Comparison of ENCODE assay signal across 27 cellular contexts in the genomic region with DNA sequence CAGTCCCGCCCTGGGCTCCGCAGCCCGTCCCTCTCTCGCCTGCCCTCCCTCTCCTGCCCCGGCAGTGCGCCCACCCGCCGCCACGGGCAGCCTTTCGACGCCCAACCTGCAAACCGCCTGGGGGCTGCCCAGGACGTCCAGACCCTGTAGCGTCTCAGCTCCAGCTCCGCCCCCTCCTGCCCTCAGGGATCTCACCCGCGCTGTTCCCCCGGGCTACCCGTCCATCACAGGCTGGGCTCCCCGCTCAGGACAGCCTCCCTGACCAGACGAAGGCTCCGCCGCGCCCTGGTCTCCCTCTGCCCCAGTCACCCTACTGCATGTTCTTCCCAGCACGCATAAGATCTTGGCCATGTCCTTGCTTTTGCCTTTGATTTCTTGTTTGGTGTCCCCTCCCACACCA. TPM values are rescaled to one million over a fixed set of nuclear protein-coding genes. Genes with fewer than 3 reads are reported as not detected.
DNase-seq lines count a peak whose midpoint lies in the region; ATAC-seq and TF ChIP-seq lines count a peak whose summit lies in the region.
"Had no signal": no experiment of that assay in that cellular context is flagged by ENCODE, and none has a peak within 500 bp of the region (broad histone marks: within the 10 kb centered on the region; RNA-seq: fewer than 3 reads in every experiment).

No MANE protein-coding gene starts in this region.

- H3K27ac ChIP-seq in naive thymus-derived CD4-positive, alpha-beta T cell (ENCODE audit: low read depth, low read length) = no peak overlapping the region
- H3K27ac ChIP-seq in sigmoid colon = peak overlapping the region in 3 of 4 donors; percentile 32 to 42 (median 35)
- H3K27ac ChIP-seq: psoas muscle, RWPE1, vagina had no signal

- H3K27me3 Mint-ChIP-seq in brain = peaks cover 8% of the 10 kb centered on the region
- peaks cover 34 to 67% (median 46%) of the 10 kb centered on the region in 5 donors for H3K27me3 Mint-ChIP-seq in naive thymus-derived CD4-positive, alpha-beta T cell

- H3K36me3 Mint-ChIP-seq in brain = no peaks in the 10 kb centered on the region
- H3K36me3 Mint-ChIP-seq in naive thymus-derived CD4-positive, alpha-beta T cell = peaks cover 0 to 3% (median 0%) of the 10 kb centered on the region in 5 donors

- H3K4me3 ChIP-seq in naive thymus-derived CD4-positive, alpha-beta T cell (ENCODE audit: low read length) = no peak overlapping the region
- H3K4me3 ChIP-seq in sigmoid colon = peak overlapping the region in 3 of 4 donors; percentile 8 to 47 (median 40)
- H3K4me3 ChIP-seq: psoas muscle had no signal

- no peak for ATAC-seq in naive thymus-derived CD4-positive, alpha-beta T cell
- no peak for ATAC-seq in HG02938 (IDR thresholded peaks at IDR 0.05; ENCODE audit: unreplicated experiment)
- ATAC-seq: left lobe of liver, psoas muscle had no signal

- TF ChIP-seq CTCF in brain (conservative IDR thresholded peaks at IDR 0.05) (no peak), sigmoid colon (IDR thresholded peaks at IDR 0.05) (no peak)

- POLR2A ChIA-PET in naive thymus-derived CD4-positive, alpha-beta T cell (lab: Charles Lee) = no interaction called here

- H3K4me1 Mint-ChIP-seq in brain = peaks cover 28% of the 10 kb centered on the region
- H3K4me1 Mint-ChIP-seq in naive thymus-derived CD4-positive, alpha-beta T cell = peaks cover 5 to 14% (median 9%) of the 10 kb centered on the region in 7 donors

- CTCF ChIA-PET in naive thymus-derived CD4-positive, alpha-beta T cell (lab: Charles Lee) = no interaction called here

- H3K4me1 ChIP-seq in naive thymus-derived CD4-positive, alpha-beta T cell (ENCODE audit: control insufficient read depth in 2 of 2, insufficient read depth in 2 of 2, low read length in 2 of 2) = no peaks in the 10 kb centered on the region
- peaks cover 0 to 22% (median 14%) of the 10 kb centered on the region in 4 donors for H3K4me1 ChIP-seq in sigmoid colon
- H3K4me1 ChIP-seq: psoas muscle had no signal

- intact Hi-C loops in naive thymus-derived CD4-positive, alpha-beta T cell (cut with micrococcal nuclease) = loop anchor here in 1 of 2 donors (10.0 kb wide), 1 partner anchor 83 kb away; no protein-coding TSS in a partner anchor
- intact Hi-C loops in sigmoid colon (cut with DNase I) = no loop called here

- no peak for TF ChIP-seq POLR2A in sigmoid colon (IDR thresholded peaks at IDR 0.05)

- peak overlapping the region in 1 of 5 experiments; percentile 76 for H3K27ac Mint-ChIP-seq in brain
- H3K27ac Mint-ChIP-seq in naive thymus-derived CD4-positive, alpha-beta T cell = no peak overlapping the region
- H3K27ac Mint-ChIP-seq: activated CD4-positive, alpha-beta T cell treated with anti-CD3 and anti-CD28 coated beads, Interleukin-2, amount 10 ng/mL, durations not matched to agents 7 days and 5 days; activated naive CD4-positive, alpha-beta T cell treated with anti-CD3 and anti-CD28 coated beads for 36 hours had no signal

- H3K9me3 Mint-ChIP-seq in brain = peaks cover 0 to 2% (median 0%) of the 10 kb centered on the region in 5 experiments
- peaks cover 0 to 4% (median 0%) of the 10 kb centered on the region in 11 donors for H3K9me3 Mint-ChIP-seq in naive thymus-derived CD4-positive, alpha-beta T cell
- H3K9me3 Mint-ChIP-seq: activated CD4-positive, alpha-beta T cell treated with anti-CD3 and anti-CD28 coated beads, Interleukin-2, amount 10 ng/mL, durations not matched to agents 7 days and 5 days; activated naive CD4-positive, alpha-beta T cell treated with anti-CD3 and anti-CD28 coated beads for 36 hours had no signal

- H3K27me3 ChIP-seq in naive thymus-derived CD4-positive, alpha-beta T cell (ENCODE audit: control insufficient read depth in 2 of 2, insufficient read depth in 2 of 2, low read length in 2 of 2) = peaks cover 0 to 7% of the 10 kb centered on the region in 2 donors
- H3K27me3 ChIP-seq in sigmoid colon = peaks cover 5 to 18% (median 16%) of the 10 kb centered on the region in 3 donors

- no peaks in the 10 kb centered on the region for H3K36me3 ChIP-seq in naive thymus-derived CD4-positive, alpha-beta T cell (ENCODE audit: control insufficient read depth in 2 of 3, insufficient read depth in 3 of 3, low read length in 3 of 3)
- H3K36me3 ChIP-seq in sigmoid colon = no peaks in the 10 kb centered on the region
- H3K36me3 ChIP-seq: vagina had no signal

- DNase-seq in ELF-1 (ENCODE audit: low read depth, low spot score) = peak; percentile 82
- no peak for DNase-seq in naive thymus-derived CD4-positive, alpha-beta T cell
- no peak for DNase-seq in sigmoid colon
- DNase-seq in activated CD4-positive, alpha-beta T cell treated with anti-CD3 and anti-CD28 coated beads for 48 hours = no peak
- DNase-seq in nucleus accumbens (lab: John Stamatoyannopoulos, UW) = no peak
- DNase-seq in NCI-H146 treated with DMSO at 0.1 percent for 48 hours (lab: John Stamatoyannopoulos, UW; ENCODE audit: unreplicated experiment) = no peak
- DNase-seq: activated CD4-positive, alpha-beta T cell treated with anti-CD3 and anti-CD28 coated beads, Interleukin-2, amount 10 ng/mL, durations not matched to agents 7 days and 5 days; activated naive CD4-positive, alpha-beta T cell treated with anti-CD3 and anti-CD28 coated beads for 36 hours; activated T-cell treated with anti-CD3 and anti-CD28 coated beads, Interleukin-2, amount 50 U/mL, for 48 hours; central memory CD4-positive, alpha-beta T cell; COR-L47; MV-4-11; naive B cell; NCI-H1694 treated with DMSO at 0.1 percent for 48 hours; psoas muscle; SK-N-SH; stimulated activated CD4-positive, alpha-beta T cell treated with anti-CD3 and anti-CD28 coated beads, Interleukin-1b, Interleukin-23, amount 100 ng/mL, for 48 hours; T-helper 2 cell had no signal

- no peaks in the 10 kb centered on the region for H3K9me3 ChIP-seq in naive thymus-derived CD4-positive, alpha-beta T cell (ENCODE audit: control insufficient read depth in 2 of 3, low read length in 3 of 3)
- no peaks in the 10 kb centered on the region for H3K9me3 ChIP-seq in sigmoid colon
- H3K9me3 ChIP-seq: psoas muscle, SK-N-SH, vagina had no signal

- TF ChIP-seq EP300 in sigmoid colon (IDR thresholded peaks at IDR 0.05) = no peak

- peak overlapping the region; percentile 16 to 87 (median 82) for H3K4me3 Mint-ChIP-seq in brain
- H3K4me3 Mint-ChIP-seq in naive thymus-derived CD4-positive, alpha-beta T cell = peak overlapping the region in 7 of 10 donors; percentile 26 to 87 (median 54)
- H3K4me3 Mint-ChIP-seq: activated CD4-positive, alpha-beta T cell treated with anti-CD3 and anti-CD28 coated beads, Interleukin-2, amount 10 ng/mL, durations not matched to agents 7 days and 5 days had no signal

- WGBS in sigmoid colon, 2 donors = 43 to 55% methylated on average over 25 of the region's 25 CpGs

RNA-seq across cellular contexts. Expression of a gene that starts 1.4 kb away (rescaled TPM):
- polyA plus RNA-seq in brain (ENCODE audit: insufficient read depth, low read depth, low replicate concordance) (3.4 TPM), sigmoid colon (under 1 TPM in 1 of 3 donors, not detected in 2; 0.35 TPM)
- total RNA-seq in naive thymus-derived CD4-positive, alpha-beta T cell = not detected
- polyA plus RNA-seq in naive thymus-derived CD4-positive, alpha-beta T cell = not detected
- 1 to 10 TPM in 3 of 4 donors, under 1 TPM in 1; 0.66 to 4.2 (median 1.5) TPM for total RNA-seq in sigmoid colon
- total RNA-seq: activated CD4-positive, alpha-beta T cell treated with anti-CD3 and anti-CD28 coated beads, Interleukin-2, amount 10 ng/mL, durations not matched to agents 7 days and 5 days; activated naive CD4-positive, alpha-beta T cell treated with anti-CD3 and anti-CD28 coated beads for 36 hours; epithelial cell of proximal tubule; fibroblast of villous mesenchyme; mesenteric fat pad; psoas muscle had no signal
- polyA plus RNA-seq: BJ, SK-N-SH had no signal
